Comparison of ENCODE assay signal across 1 cellular context in genomic region chr19:5586300-5587070, GRCh38.
TF ChIP-seq lines count a peak whose summit lies in the region.

No MANE protein-coding gene starts in this region.

TF ChIP-seq in HepG2, 621 proteins besides CTCF, POLR2A, EP300 and RAD21:
- TF ChIP-seq ZBTB1 (CRISPR knock-in tag; IDR thresholded peaks at IDR 0.05; ENCODE audit: borderline replicate concordance) (no peak), AGO2 (optimal IDR thresholded peaks at IDR 0.05; ENCODE audit: low read depth, low read length) (peak; percentile 87), AGO1 (IDR thresholded peaks at IDR 0.05; ENCODE audit: low read depth, low read length, poor library complexity, severe bottlenecking) (peak; percentile 16)
